In genomic region chr16:57988929-57989328, GRCh38 we compare ENCODE assay signal across 14 cellular contexts. TPM values are rescaled to one million over a fixed set of nuclear protein-coding genes. Genes with fewer than 3 reads are reported as not detected.
A peak's percentile ranks its signal among the peaks of the same experiment; 100 is the strongest.
DNase-seq lines count a peak whose midpoint lies in the region; ATAC-seq and TF ChIP-seq lines count a peak whose summit lies in the region.
"Had no signal": no experiment of that assay in that cellular context is flagged by ENCODE, and none has a peak within 500 bp of the region (broad histone marks: within the 10 kb centered on the region; RNA-seq: fewer than 3 reads in every experiment).

No MANE protein-coding gene starts in this region.

- H3K79me2 ChIP-seq in PC-9 (ENCODE audit: low read depth) = no peaks in the 10 kb centered on the region; the same call in 1 of the 2 replicates

- no peaks in the 10 kb centered on the region for H3K36me3 Mint-ChIP-seq in activated naive CD4-positive, alpha-beta T cell treated with anti-CD3 and anti-CD28 coated beads, Interleukin-2, amount 50 U/mL, for 24 hours
- H3K36me3 Mint-ChIP-seq: immature natural killer cell had no signal

- POLR2A ChIA-PET in PC-9 (lab: Charles Lee; ENCODE audit: unreplicated experiment) = interaction anchor here (0.6 kb wide), 1 partner anchor 182 kb away, joined by 3 read pairs; no protein-coding TSS in a partner anchor

- no peak for TF ChIP-seq CTCF in PC-9 (conservative IDR thresholded peaks at IDR 0.05)
- no peak for TF ChIP-seq CTCF in foreskin keratinocyte (conservative IDR thresholded peaks at IDR 0.05)
- TF ChIP-seq CTCF in upper lobe of right lung (IDR thresholded peaks at IDR 0.05) = no peak

- no peak overlapping the region for H3K4me3 Mint-ChIP-seq in activated naive CD4-positive, alpha-beta T cell treated with anti-CD3 and anti-CD28 coated beads, Interleukin-2, amount 50 U/mL, for 24 hours
- H3K4me3 Mint-ChIP-seq: immature natural killer cell had no signal

- H2AFZ ChIP-seq in PC-9 = no peak overlapping the region

- H3K9me3 ChIP-seq in PC-9 (ENCODE audit: insufficient read depth, low read depth) = no peaks in the 10 kb centered on the region
- H3K9me3 ChIP-seq in upper lobe of right lung = no peaks in the 10 kb centered on the region
- H3K9me3 ChIP-seq: SJSA1 had no signal

- no peak overlapping the region for H3K4me2 ChIP-seq in PC-9

- BruUV-seq in PC-9 (replicated peaks; lab: Mats Ljungman, UMichigan) = no TSS peak

- H3K36me3 ChIP-seq in PC-9 (ENCODE audit: low read depth) = no peaks in the 10 kb centered on the region; the same call in 1 of the 2 replicates
- no peaks in the 10 kb centered on the region for H3K36me3 ChIP-seq in upper lobe of right lung

- H3K27me3 Mint-ChIP-seq in activated naive CD4-positive, alpha-beta T cell treated with anti-CD3 and anti-CD28 coated beads, Interleukin-2, amount 50 U/mL, for 24 hours = no peaks in the 10 kb centered on the region

- H3K4me3 ChIP-seq in PC-9 = no peak overlapping the region
- no peak overlapping the region for H3K4me3 ChIP-seq in upper lobe of right lung
- H3K4me3 ChIP-seq: SJSA1 had no signal

- no peak for DNase-seq in activated naive CD4-positive, alpha-beta T cell (lab: John Stamatoyannopoulos, UW)
- DNase-seq in PC-9 (peak; percentile 51 to 58), foreskin keratinocyte (peak; percentile 68 to 80), ureter (ENCODE audit: low spot score) (peak; percentile 88), NCI-H146 (lab: John Stamatoyannopoulos, UW) (no peak), HCEC 1CT (no peak), upper lobe of right lung (no peak)
- DNase-seq: activated CD4-positive, CD25-positive, alpha-beta regulatory T cell treated with anti-CD3 and anti-CD28 coated beads, Interleukin-2, amount 50 U/mL, for 72 hours; immature natural killer cell; Kasumi-1; NCI-H526 treated with DMSO at 0.1 percent for 48 hours had no signal

- H3K27ac Mint-ChIP-seq in activated naive CD4-positive, alpha-beta T cell treated with anti-CD3 and anti-CD28 coated beads, Interleukin-2, amount 50 U/mL, for 24 hours = peak overlapping the region; percentile 62
- H3K27ac Mint-ChIP-seq: immature natural killer cell had no signal

- H3K27ac ChIP-seq in PC-9 = 0 out of 2 replicates have a peak overlapping the region, but pooled peaks have one; percentile 9
- H3K27ac ChIP-seq in foreskin keratinocyte = no peak overlapping the region
- no peak overlapping the region for H3K27ac ChIP-seq in upper lobe of right lung
- H3K27ac ChIP-seq: SJSA1 had no signal

- no peaks in the 10 kb centered on the region for H3K9me3 Mint-ChIP-seq in activated naive CD4-positive, alpha-beta T cell treated with anti-CD3 and anti-CD28 coated beads, Interleukin-2, amount 50 U/mL, for 24 hours
- H3K9me3 Mint-ChIP-seq: immature natural killer cell had no signal

- ATAC-seq in foreskin keratinocyte (peak; percentile 40), upper lobe of right lung (no peak)

- H3K27me3 ChIP-seq in PC-9 (ENCODE audit: insufficient read depth, low read depth) (no peaks in the 10 kb centered on the region), foreskin keratinocyte (peaks cover 3% of the 10 kb centered on the region), upper lobe of right lung (no peaks in the 10 kb centered on the region)
- H3K27me3 ChIP-seq: SJSA1 had no signal

- peaks cover 25% of the 10 kb centered on the region for H3F3A ChIP-seq in PC-9 (ENCODE audit: insufficient read depth, low read depth)

- no peaks in the 10 kb centered on the region for H3K9me2 ChIP-seq in PC-9 (ENCODE audit: insufficient read depth)

- peaks cover 15% of the 10 kb centered on the region for H3K4me1 Mint-ChIP-seq in activated naive CD4-positive, alpha-beta T cell treated with anti-CD3 and anti-CD28 coated beads, Interleukin-2, amount 50 U/mL, for 24 hours

- H3K4me1 ChIP-seq in PC-9 (replicated peaks; ENCODE audit: insufficient read depth) (peaks cover 33% of the 10 kb centered on the region), foreskin keratinocyte (peaks cover 5% of the 10 kb centered on the region), upper lobe of right lung (peaks cover 8% of the 10 kb centered on the region)

- no peaks in the 10 kb centered on the region for H4K20me1 ChIP-seq in PC-9 (ENCODE audit: insufficient read depth)

- intact Hi-C loops in PC-9 (cut with micrococcal nuclease; ENCODE audit: unreplicated experiment) = no loop called here
- intact Hi-C loops in upper lobe of right lung (cut with DNase I) = no loop called here

- CTCF ChIA-PET in PC-9 (lab: Charles Lee) = no interaction called here

RNA-seq across cellular contexts. Expression of gene ZNF319, which starts 11.5 kb away (rescaled TPM):
- total RNA-seq in PC-9 (2021) (9.9 and 11.0 TPM in 2 replicates), foreskin keratinocyte (4.9 and 6.1 TPM in 2 replicates), ureter (24.7 TPM), upper lobe of right lung (10.6 TPM)
- 3.4 and 3.5 TPM in 2 replicates for polyA plus RNA-seq in foreskin keratinocyte

RNA-seq across cellular contexts. Expression of gene USB1, which starts 12.3 kb away (rescaled TPM):
- 65.8 and 66.0 TPM in 2 replicates for total RNA-seq in PC-9 (2021)
- total RNA-seq in foreskin keratinocyte = 44.8 and 46.9 TPM in 2 replicates
- 54.4 and 60.5 TPM in 2 replicates for polyA plus RNA-seq in foreskin keratinocyte
- 50.5 TPM for total RNA-seq in ureter
- 37.4 TPM for total RNA-seq in upper lobe of right lung

RNA-seq across cellular contexts. Expression of gene CNGB1, which starts 18.0 kb away (rescaled TPM):
- total RNA-seq in PC-9 (2021) (1.1 and 2.6 TPM in 2 replicates), foreskin keratinocyte (0.14 and 0.25 TPM in 2 replicates), ureter (1.5 TPM), upper lobe of right lung (not detected)
- polyA plus RNA-seq in foreskin keratinocyte = 0.08 and 0.10 TPM in 2 replicates
- polyA plus RNA-seq: AG04450, immature natural killer cell had no signal

RNA-seq across cellular contexts. Expression of gene MMP15, which starts 36.6 kb away (rescaled TPM):
- 20.1 and 23.9 TPM in 2 replicates for total RNA-seq in PC-9 (2021)
- 7.7 and 8.4 TPM in 2 replicates for total RNA-seq in foreskin keratinocyte
- polyA plus RNA-seq in foreskin keratinocyte = 7.3 and 7.4 TPM in 2 replicates
- total RNA-seq in ureter = 15.4 TPM
- total RNA-seq in upper lobe of right lung = 25.2 TPM

Comparison
In these comparisons a context has a peak if more than half of its experiments do, and no peak if none do; other contexts are left out.
1. DNase-seq: peak in PC-9 (2 of 2), foreskin keratinocyte (2 of 2) and ureter (single experiment); none in activated naive CD4-positive, alpha-beta T cell (0 of 4), NCI-H146 (single experiment), HCEC 1CT (single experiment) and upper lobe of right lung (single experiment).